ENCODE assay signal across 8 cellular contexts in the genomic region with DNA sequence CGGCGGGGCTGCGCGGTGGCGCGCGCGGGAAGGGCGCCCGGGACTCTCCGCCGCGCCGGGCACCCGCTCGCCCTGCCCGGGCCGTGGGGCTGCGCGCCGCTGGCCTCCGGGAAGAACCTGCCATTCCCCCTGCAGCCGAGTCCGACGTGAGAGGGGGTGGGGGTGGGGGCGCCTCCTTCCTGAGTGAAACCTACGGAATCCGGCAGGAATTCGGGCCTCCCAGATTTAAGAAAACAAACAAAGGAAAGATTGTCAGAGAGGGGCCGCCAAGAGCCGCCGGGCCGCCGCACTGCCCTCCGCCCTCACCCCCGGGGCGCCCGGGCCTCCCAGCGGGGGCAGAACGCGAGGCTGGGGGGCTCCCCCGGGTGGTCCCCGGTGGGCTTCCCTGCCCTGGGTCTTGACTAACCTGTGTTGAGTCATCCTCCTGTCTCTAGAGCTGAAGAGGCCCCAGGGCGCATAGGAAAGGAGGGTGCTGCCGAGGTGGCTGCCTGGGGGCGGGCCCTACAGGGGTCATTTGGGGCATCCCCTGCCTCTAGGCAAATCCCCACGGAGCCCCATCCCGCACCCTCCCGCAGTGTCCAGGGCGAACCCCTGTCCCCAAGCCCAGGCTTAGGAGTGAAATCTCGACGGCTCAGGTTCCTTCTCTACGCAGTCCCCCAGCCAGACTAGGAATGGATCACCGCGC. TPM values are rescaled to one million over a fixed set of nuclear protein-coding genes. Genes with fewer than 3 reads are reported as not detected.
DNase-seq lines count a peak whose midpoint lies in the region; ATAC-seq and TF ChIP-seq lines count a peak whose summit lies in the region.

No MANE protein-coding gene starts in this region.

- peak overlapping the region; percentile 80 for H3K4me3 Mint-ChIP-seq in HFFc6

- H3K4me1 ChIP-seq in testis, result peaks cover 29% of the 10 kb centered on the region

- H3K27ac Mint-ChIP-seq in HFFc6, result no peak overlapping the region; the same call in 1 of the 2 replicates

- no peak for ATAC-seq in HG03442 (IDR thresholded peaks at IDR 0.05; ENCODE audit: unreplicated experiment)

- TF ChIP-seq CTCF in HFFc6 (IDR thresholded peaks at IDR 0.05), result no peak
- no peak for TF ChIP-seq CTCF in astrocyte of the spinal cord (IDR thresholded peaks at IDR 0.05; ENCODE audit: low read depth, low read length)
- no peak for TF ChIP-seq CTCF in testis (IDR thresholded peaks at IDR 0.05)

- H3K9me3 Mint-ChIP-seq in HFFc6, result no peaks in the 10 kb centered on the region

- H3K27me3 Mint-ChIP-seq in HFFc6 (ENCODE audit: insufficient read depth), result peaks cover 37% of the 10 kb centered on the region

- no peaks in the 10 kb centered on the region for H3K36me3 Mint-ChIP-seq in HFFc6 (ENCODE audit: low read depth)

- no peak for TF ChIP-seq POLR2A in testis (IDR thresholded peaks at IDR 0.05)

- intact Hi-C loops in testis (cut with DNase I; ENCODE audit: low total_unique reads), result no loop called here

- peak overlapping the region; percentile 35 to 83 for H3K27ac ChIP-seq in testis

- in situ Hi-C loops in Caki2 (cut with HindIII; ENCODE audit: low pct_unique_long_range_greater_than_20kb, low sequenced_read_pairs), result no loop called here
- in situ Hi-C loops in astrocyte of the spinal cord (cut with HindIII; ENCODE audit: low sequenced_read_pairs), result no loop called here

- H3K9me3 ChIP-seq in testis, result no peaks in the 10 kb centered on the region

- no peak overlapping the region for H3K4me3 ChIP-seq in astrocyte of the spinal cord (ENCODE audit: low read depth, low read length)
- peak overlapping the region; percentile 19 to 47 for H3K4me3 ChIP-seq in testis

- H3K4me1 Mint-ChIP-seq in HFFc6 (ENCODE audit: low read depth), result peaks cover 24% of the 10 kb centered on the region

- no peaks in the 10 kb centered on the region for H3K27me3 ChIP-seq in testis

- peak; percentile 48 for DNase-seq in Caki2 (ENCODE audit: low read depth)
- no peak for DNase-seq in HFFc6
- peak; percentile 67 for DNase-seq in astrocyte of the spinal cord (ENCODE audit: low read depth, low spot score)
- peak; percentile 86 for DNase-seq in left kidney (ENCODE audit: low read depth, low spot score)
- peak; percentile 27 for DNase-seq in testis
- no peak for DNase-seq in AML-193 (lab: John Stamatoyannopoulos, UW)
- DNase-seq in mucosa of gallbladder (ENCODE audit: low spot score), result no peak

- H3K36me3 ChIP-seq in testis (ENCODE audit: low read depth, missing control alignments), result no peaks in the 10 kb centered on the region

- WGBS in testis, 2 donors, result 2 to 6% methylated on average over 39 to 55 of the region's 55 CpGs

RNA-seq across cellular contexts. Expression of a gene that starts 42.2 kb away (rescaled TPM):
- total RNA-seq in Caki2 (2014; rRNA removed; shearing (Covaris generic); ENCODE audit: low replicate concordance), result 0.03 and 1.6 TPM in 2 replicates
- 10 to 100 TPM; 17.9 to 24.4 (median 24.0) TPM for total RNA-seq in HFFc6 (2021; fragmentation: NEBNext Ultra II Directional; extraction: Animal tissue kit (Norgen Biotek cat#: 25700))
- total RNA-seq in testis (10 to 100 TPM; 39.7 to 50.2 TPM), mucosa of gallbladder (66.5 TPM)
- polyA plus RNA-seq in testis (ENCODE audit: insufficient read depth, low read depth, low replicate concordance), result 38.0 TPM

Comparison
In these comparisons a context has a peak if more than half of its experiments do, and no peak if none do; other contexts are left out.
1. DNase-seq: peak in Caki2 (single experiment), astrocyte of the spinal cord (single experiment), left kidney (single experiment) and testis (single experiment); none in HFFc6 (single experiment), AML-193 (0 of 2) and mucosa of gallbladder (single experiment).